In the genomic region with DNA sequence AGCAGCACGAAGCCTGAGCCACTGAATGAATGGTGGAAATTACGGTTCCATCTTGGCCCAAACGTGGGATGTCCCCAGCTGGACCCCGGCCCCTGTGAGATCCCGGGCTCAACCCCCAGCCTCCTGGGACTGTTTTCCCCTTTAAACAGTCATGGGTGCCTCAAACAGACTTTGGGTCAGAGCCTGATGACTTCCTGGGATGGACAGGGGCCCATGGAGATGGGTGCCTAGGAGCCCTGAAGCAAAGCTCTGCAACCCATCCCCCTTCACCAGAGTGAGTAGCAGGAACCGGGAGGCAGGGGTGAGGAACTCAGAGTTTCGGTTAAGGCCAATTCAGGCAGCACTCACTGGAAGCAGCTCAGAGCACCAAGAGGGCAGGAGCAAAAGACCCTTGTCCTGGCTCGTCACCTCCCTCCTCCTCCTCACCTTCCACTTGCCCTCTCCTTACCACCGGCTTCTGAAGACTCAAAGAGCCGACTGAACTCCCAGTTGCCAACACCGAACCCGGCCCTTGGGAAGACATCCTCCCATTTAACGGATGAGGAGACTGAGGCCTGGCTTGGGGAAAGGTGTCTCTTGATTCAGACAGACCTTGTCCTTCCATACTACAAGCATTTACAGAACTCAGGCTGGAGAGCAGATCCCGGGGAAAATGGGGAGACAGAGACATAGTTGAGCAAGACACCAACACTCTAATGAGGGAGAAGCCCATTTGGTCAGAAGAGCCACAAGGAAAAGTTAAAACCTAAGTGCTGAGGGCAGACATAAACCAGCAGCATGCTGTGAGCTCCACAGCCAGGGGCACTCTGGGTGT, we compare ENCODE assay signal across 9 cellular contexts. TPM values are rescaled to one million over a fixed set of nuclear protein-coding genes. Genes with fewer than 3 reads are reported as not detected.
DNase-seq lines count a peak whose midpoint lies in the region; FAIRE-seq and TF ChIP-seq lines count a peak whose summit lies in the region.
"Had no signal": no experiment of that assay in that cellular context is flagged by ENCODE, and none has a peak within 500 bp of the region (broad histone marks: within the 10 kb centered on the region; RNA-seq: fewer than 3 reads in every experiment).

No MANE protein-coding gene starts in this region.

- peaks cover 7% of the 10 kb centered on the region for H3K36me3 Mint-ChIP-seq in Caco-2 (ENCODE audit: insufficient read depth, unreplicated experiment)

- BruUV-seq in Caco-2 (replicated peaks; lab: Mats Ljungman, UMichigan), result no TSS peak

- peak overlapping the region; percentile 99 for H3K27ac ChIP-seq in RWPE1
- peak overlapping the region; percentile 70 to 95 for H3K27ac ChIP-seq in esophagus (ENCODE audit: low read depth in 2 of 2, low read length in 1 of 2)
- H3K27ac ChIP-seq in prostate gland, result peak overlapping the region; percentile 93 to 95

- peaks cover 2% of the 10 kb centered on the region; the same call in 1 of the 2 replicates for H3K36me3 ChIP-seq in Caco-2 (ENCODE audit: control insufficient read depth, insufficient read depth, low read length)
- H3K36me3 ChIP-seq in esophagus (ENCODE audit: control insufficient read depth in 2 of 2, insufficient read depth in 2 of 2, low read length in 1 of 2), result peaks cover 0 to 13% of the 10 kb centered on the region in 2 donors
- H3K36me3 ChIP-seq in prostate gland, result no peaks in the 10 kb centered on the region

- POLR2A ChIA-PET in Caco-2 (lab: Charles Lee), result no interaction called here
- POLR2A ChIA-PET in RWPE1 (lab: Yijun Ruan, JAX; ENCODE audit: low non-redundant PET), result interaction anchor here (0.5 to 0.6 kb wide), 2 partner anchors 12 to 117 kb away, joined by 3 read pairs; no protein-coding TSS in a partner anchor

- DNase-seq in Caco-2 (no peak), RWPE1 (ENCODE audit: low spot score) (no peak), prostate gland (ENCODE audit: low spot score) (no peak), GF-D8 (lab: John Stamatoyannopoulos, UW) (no peak), DMS114 treated with DMSO at 0.1 percent for 48 hours (lab: John Stamatoyannopoulos, UW; ENCODE audit: unreplicated experiment) (no peak), GM12892 (ENCODE audit: insufficient read length) (no peak)
- no peak for DNase-seq in stimulated activated naive CD4-positive, alpha-beta T cell (lab: John Stamatoyannopoulos, UW)

- H3K27me3 ChIP-seq in Caco-2 (replicated peaks; ENCODE audit: control insufficient read depth, insufficient read depth, low read length) (no peaks in the 10 kb centered on the region), esophagus (ENCODE audit: control insufficient read depth in 1 of 2, insufficient read depth in 2 of 2, low read length in 2 of 2) (no peaks in the 10 kb centered on the region), prostate gland (replicated peaks; ENCODE audit: insufficient read depth) (no peaks in the 10 kb centered on the region)

- CTCF ChIA-PET in Caco-2 (lab: Charles Lee), result interaction anchor here (0.6 to 1.5 kb wide), 4 partner anchors 14 to 87 kb away, joined by 3 to 4 read pairs (median 4); a partner anchor contains a TSS
- CTCF ChIA-PET in RWPE1 (lab: Yijun Ruan, JAX), result interaction anchor here (0.6 to 1.2 kb wide), 4 partner anchors 26 to 421 kb away, joined by 3 to 5 read pairs (median 3); no protein-coding TSS in a partner anchor

- intact Hi-C loops in Caco-2 (cut with micrococcal nuclease; ENCODE audit: unreplicated experiment) (no loop called here), prostate gland (cut with DNase I) (loop anchor here (5.0 to 10.0 kb wide), 3 partner anchors 34 to 286 kb away; a partner anchor contains a TSS)

- H3K4me1 ChIP-seq in Caco-2 (peaks cover 16% of the 10 kb centered on the region), esophagus (ENCODE audit: control insufficient read depth in 2 of 2, insufficient read depth in 2 of 2, low read length in 1 of 2) (peaks cover 6 to 25% of the 10 kb centered on the region in 2 donors), prostate gland (replicated peaks) (peaks cover 24% of the 10 kb centered on the region)

- no peaks in the 10 kb centered on the region for H3K9me3 Mint-ChIP-seq in Caco-2 (ENCODE audit: unreplicated experiment)

- H3K27me3 Mint-ChIP-seq in Caco-2 (ENCODE audit: insufficient read depth, unreplicated experiment), result no peaks in the 10 kb centered on the region

- H3K4me3 Mint-ChIP-seq in Caco-2 (ENCODE audit: unreplicated experiment), result peak overlapping the region; percentile 50

- no peak for FAIRE-seq in GM12892 (lab: Jason Lieb, UNC)
- FAIRE-seq: GM18507 had no signal

- WGBS in esophagus, 2 donors, result 68 to 75% methylated on average over 14 of the region's 14 CpGs
- WGBS in prostate gland, result 65% methylated on average over 14 of the region's 14 CpGs

- H3K4me3 ChIP-seq in Caco-2 (ENCODE audit: low read depth, low read length) (no peak overlapping the region), esophagus (ENCODE audit: low read depth in 1 of 2, low read length in 2 of 2) (peak overlapping the region; percentile 33 to 73), prostate gland (peak overlapping the region in 1 of 2 donors; percentile 64)

- H3K27ac Mint-ChIP-seq in Caco-2 (ENCODE audit: unreplicated experiment), result no peak overlapping the region

- H3K9me3 ChIP-seq in Caco-2, result no peaks in the 10 kb centered on the region
- no peaks in the 10 kb centered on the region for H3K9me3 ChIP-seq in esophagus (ENCODE audit: control insufficient read depth in 2 of 2, insufficient read depth in 1 of 2, low read depth in 1 of 2, low read length in 1 of 2)
- no peaks in the 10 kb centered on the region for H3K9me3 ChIP-seq in prostate gland

- TF ChIP-seq CTCF in Caco-2 (IDR thresholded peaks at IDR 0.05; ENCODE audit: insufficient read depth in 1 of 2, low read depth in 1 of 2, low read length in 1 of 2, severe bottlenecking in 1 of 2, unreplicated experiment in 1 of 2) (no peak), RWPE1 (conservative IDR thresholded peaks at IDR 0.05; ENCODE audit: low read depth) (no peak), prostate gland (IDR thresholded peaks at IDR 0.05) (no peak)

- TF ChIP-seq POLR2A in prostate gland (IDR thresholded peaks at IDR 0.05) (no peak), GM12892 (IDR thresholded peaks at IDR 0.05; ENCODE audit: low read depth, low read length) (no peak)

- peaks cover 13% of the 10 kb centered on the region for H3K4me1 Mint-ChIP-seq in Caco-2 (ENCODE audit: low read depth, unreplicated experiment)

RNA-seq across cellular contexts. Expression of a gene that starts 14.9 kb away (rescaled TPM):
- 0.14 TPM in 1 of 2 replicates, not detected in the other for total RNA-seq in Caco-2 (2022)
- under 1 TPM; 0.16 to 0.29 TPM for polyA plus RNA-seq in esophagus
- 1 to 10 TPM in 1 of 2 donors, under 1 TPM in 1; 0.14 to 1.3 TPM for total RNA-seq in prostate gland
- polyA plus RNA-seq in GM12892 (2012; ENCODE audit: missing spikeins), result 0.68 TPM
